ENCODE assay signal across 1 cellular context in genomic region chr1:156591432-156592157, GRCh38.
A peak's percentile ranks its signal among the peaks of the same experiment; 100 is the strongest.
TF ChIP-seq lines count a peak whose summit lies in the region.

NAXE (plus strand) TSS chr1:156591776; CDS start chr1:156591805, 29 bp downstream.

TF ChIP-seq in K562, 482 proteins besides CTCF, POLR2A, EP300 and RAD21 (continued from another document):
- TF ChIP-seq ARID4B (CRISPR knock-in tag; IDR thresholded peaks at IDR 0.05) (peak; percentile 86), ZFX (CRISPR knock-in tag; IDR thresholded peaks at IDR 0.05) (peak; percentile 89), CCNT2 (IDR thresholded peaks at IDR 0.05; ENCODE audit: borderline replicate concordance, extremely low read depth, insufficient read length, low read depth, low read length) (peak; percentile 76), SAFB (IDR thresholded peaks at IDR 0.05; ENCODE audit: borderline replicate concordance, low read depth, low read length) (peak; percentile 87), ZNF124 (CRISPR knock-in tag; IDR thresholded peaks at IDR 0.05) (no peak), NCOA6 (IDR thresholded peaks at IDR 0.05) (no peak), DEAF1 (CRISPR knock-in tag; IDR thresholded peaks at IDR 0.05) (no peak), ZNF511 (CRISPR knock-in tag; IDR thresholded peaks at IDR 0.05) (no peak), ZNF436 (CRISPR knock-in tag; IDR thresholded peaks at IDR 0.05) (no peak), THRA (IDR thresholded peaks at IDR 0.05) (no peak), POLR2B (IDR thresholded peaks at IDR 0.05; ENCODE audit: low read depth, partially characterized antibody) (peak; percentile 90), MTA3 (IDR thresholded peaks at IDR 0.05; ENCODE audit: borderline replicate concordance) (no peak), HDAC2 (IDR thresholded peaks at IDR 0.05) (no peak), TAF1 (IDR thresholded peaks at IDR 0.05; ENCODE audit: control insufficient read depth, extremely low read depth, insufficient read depth, low read length, severe bottlenecking) (peak; percentile 81), ZBTB7A (IDR thresholded peaks at IDR 0.05; ENCODE audit: borderline replicate concordance, control insufficient read depth, low read depth, low read length) (no peak), E2F8 (IDR thresholded peaks at IDR 0.05; ENCODE audit: low read depth, partially characterized antibody) (no peak), RBFOX2 (IDR thresholded peaks at IDR 0.05; ENCODE audit: low read depth, low read length) (peak; percentile 88), ZNF197 (CRISPR knock-in tag; IDR thresholded peaks at IDR 0.05; ENCODE audit: low read depth) (no peak), GABPA (tag; conservative IDR thresholded peaks at IDR 0.05; ENCODE audit: low read depth) (peak; percentile 68; the same call in 1 of the 2 replicates), ZNF311 (CRISPR knock-in tag; IDR thresholded peaks at IDR 0.05) (no peak), ZFP36 (IDR thresholded peaks at IDR 0.05; ENCODE audit: low read depth, low read length, partially characterized antibody) (no peak), SAP30 (IDR thresholded peaks at IDR 0.05; ENCODE audit: borderline replicate concordance, insufficient read depth, low read depth, low read length, poor library complexity, severe bottlenecking) (peak; percentile 59), MAFK (IDR thresholded peaks at IDR 0.05; ENCODE audit: low read length) (no peak), KAT7 (CRISPR knock-in tag; IDR thresholded peaks at IDR 0.05; ENCODE audit: borderline replicate concordance) (peak; percentile 20; the same call in 1 of the 2 replicates), SMAD3 (CRISPR knock-in tag; conservative IDR thresholded peaks at IDR 0.05) (no peak), SLC30A9 (CRISPR knock-in tag; IDR thresholded peaks at IDR 0.05) (no peak), CHAMP1 (IDR thresholded peaks at IDR 0.05) (no peak; the same call in 1 of the 2 replicates)
